ENCODE assay signal across 19 cellular contexts in genomic region chr3:37897763-37898162, GRCh38. TPM values are rescaled to one million over a fixed set of nuclear protein-coding genes. Genes with fewer than 3 reads are reported as not detected.
"Had no signal": no experiment of that assay in that cellular context is flagged by ENCODE, and none has a peak within 500 bp of the region (broad histone marks: within the 10 kb centered on the region; RNA-seq: fewer than 3 reads in every experiment).

No MANE protein-coding gene starts in this region.

- H3K4me3 ChIP-seq: gastroesophageal sphincter, skin epidermis had no signal

- H3K27me3 ChIP-seq: brain microvascular endothelial cell, gastroesophageal sphincter had no signal

- DNase-seq: activated B cell treated with CpG ODN at 0.5 μM for 24 hours; activated CD4-positive, alpha-beta T cell treated with anti-CD3 and anti-CD28 coated beads, Interleukin-2, amount 10 ng/mL, durations not matched to agents 24 days and 14 days; activated CD8-positive, alpha-beta memory T cell treated with anti-CD3 and anti-CD28 coated beads, Interleukin-2, amount 50 U/mL, for 4 hours; activated CD8-positive, alpha-beta T cell treated with anti-CD3 and anti-CD28 coated beads, Interleukin-2, amount 10 ng/mL, durations not matched to agents 7 days and 5 days; activated naive CD8-positive, alpha-beta T cell treated with anti-CD3 and anti-CD28 coated beads for 36 hours; activated T-cell treated with anti-CD3 and anti-CD28 coated beads, Interleukin-2, amount 50 U/mL, for 72 hours; amygdala; brain microvascular endothelial cell; cerebellar nuclear complex; dermis blood vessel endothelial cell; endodermal cell; hippocampal formation; kidney; stimulated activated CD4-positive, alpha-beta T cell treated with anti-CD3 and anti-CD28 coated beads, Interleukin-4, amount 100 ng/mL, for 4 hours; stimulated activated CD8-positive, alpha-beta memory T cell treated with anti-CD3 and anti-CD28 coated beads, Interleukin-4, amount 100 ng/mL, for 48 hours; stimulated activated naive CD4-positive, alpha-beta T cell treated with Interleukin-2 at 50 U/mL for 16 hours; T-helper 17 cell had no signal

- H3K9me3 ChIP-seq: gastroesophageal sphincter had no signal

- H3K27ac ChIP-seq: brain microvascular endothelial cell, skin epidermis had no signal

- H3K36me3 ChIP-seq: brain microvascular endothelial cell, gastroesophageal sphincter had no signal

- ATAC-seq: activated CD8-positive, alpha-beta T cell treated with anti-CD3 and anti-CD28 coated beads, Interleukin-2, amount 10 ng/mL, durations not matched to agents 7 days and 5 days; activated T-cell treated with anti-CD3 and anti-CD28 coated beads, Interleukin-2, amount 50 U/mL, for 72 hours; gastroesophageal sphincter; T-helper 17 cell had no signal

RNA-seq across cellular contexts. Expression of gene CTDSPL, which starts 36.1 kb away (rescaled TPM):
- total RNA-seq: activated B cell treated with CpG ODN at 0.5 μM for 24 hours had no signal
